8 cellular contexts compared by ENCODE assay signal in the genomic region with DNA sequence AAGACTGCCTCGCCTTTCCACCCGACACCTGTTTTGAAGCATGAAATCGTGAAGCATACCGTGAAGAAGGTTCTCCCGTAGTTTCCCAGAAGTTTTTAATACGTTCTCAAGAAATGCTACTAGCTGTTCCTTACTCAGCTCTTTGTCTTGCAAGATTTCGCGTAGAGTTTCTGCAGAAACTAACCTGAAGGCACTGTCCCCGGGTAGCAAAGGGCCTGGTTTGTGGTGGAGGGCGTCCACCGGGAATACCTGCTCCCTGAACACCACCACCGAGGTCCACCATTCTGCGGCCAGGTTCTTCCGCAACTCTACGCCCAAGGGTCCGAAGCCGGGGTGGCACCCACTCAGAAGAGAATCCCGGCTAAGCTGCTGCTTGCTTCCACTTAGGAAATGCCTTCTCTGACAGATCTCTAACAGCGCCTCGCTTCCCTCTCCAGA. TPM values are rescaled to one million over a fixed set of nuclear protein-coding genes. Genes with fewer than 3 reads are reported as not detected.
A peak's percentile ranks its signal among the peaks of the same experiment; 100 is the strongest.
DNase-seq lines count a peak whose midpoint lies in the region; ATAC-seq and TF ChIP-seq lines count a peak whose summit lies in the region.

No MANE protein-coding gene starts in this region.

- H3K36me3 Mint-ChIP-seq in Calu3 (ENCODE audit: insufficient read depth, unreplicated experiment): peaks cover 60% of the 10 kb centered on the region
- peaks cover 15 to 21% of the 10 kb centered on the region in 2 donors for H3K36me3 Mint-ChIP-seq in naive B cell

- DNase-seq in Calu3 (no peak), choroid plexus epithelial cell (ENCODE audit: low read depth) (peak; percentile 25), naive B cell (no peak), midbrain (lab: John Stamatoyannopoulos, UW) (no peak), HK-2 (ENCODE audit: unreplicated experiment) (no peak)
- no peak for DNase-seq in Jurkat, Clone E6-1 (ENCODE audit: low read depth, low spot score)

- intact Hi-C loops in Calu3 (cut with micrococcal nuclease; ENCODE audit: unreplicated experiment): no loop called here

- CTCF ChIA-PET in Calu3 (lab: Charles Lee): interaction anchor here (1.3 kb wide), 1 partner anchor 76 kb away, joined by 6 read pairs; no protein-coding TSS in a partner anchor

- peak overlapping the region; percentile 92 for H3K27ac Mint-ChIP-seq in Calu3 (ENCODE audit: unreplicated experiment)
- peak overlapping the region; percentile 94 to 100 (median 98) for H3K27ac Mint-ChIP-seq in naive B cell

- H3K9me3 Mint-ChIP-seq in Calu3 (ENCODE audit: low read depth, unreplicated experiment) (no peaks in the 10 kb centered on the region), naive B cell (peaks cover 0 to 2% (median 0%) of the 10 kb centered on the region in 7 donors)

- H3K4me3 Mint-ChIP-seq in Calu3 (ENCODE audit: low read depth, unreplicated experiment) (peak overlapping the region; percentile 100), naive B cell (peak overlapping the region; percentile 99 to 100 (median 100))

- ATAC-seq in naive B cell (ENCODE audit: low read depth in 2 of 2) (no peak), HG03439 (IDR thresholded peaks at IDR 0.05; ENCODE audit: unreplicated experiment) (no peak), HG02623 (IDR thresholded peaks at IDR 0.05; ENCODE audit: unreplicated experiment) (no peak)

- BruUV-seq in Calu3 (replicated peaks; lab: Mats Ljungman, UMichigan): no TSS peak

- no peaks in the 10 kb centered on the region for H3K27me3 Mint-ChIP-seq in Calu3 (ENCODE audit: unreplicated experiment)
- no peaks in the 10 kb centered on the region for H3K27me3 Mint-ChIP-seq in naive B cell

- TF ChIP-seq CTCF in Calu3 (IDR thresholded peaks at IDR 0.05; ENCODE audit: unreplicated experiment) (no peak), choroid plexus epithelial cell (conservative IDR thresholded peaks at IDR 0.05; ENCODE audit: low read depth, low read length) (no peak)

- peak overlapping the region; percentile 76 for H3K4me3 ChIP-seq in Jurkat, Clone E6-1 (ENCODE audit: low read length)
- peak overlapping the region; percentile 75 for H3K4me3 ChIP-seq in choroid plexus epithelial cell (ENCODE audit: low read depth, low read length)

- peaks cover 32% of the 10 kb centered on the region for H3K4me1 Mint-ChIP-seq in Calu3 (ENCODE audit: low read depth, unreplicated experiment)
- H3K4me1 Mint-ChIP-seq in naive B cell: peaks cover 39 to 66% (median 64%) of the 10 kb centered on the region in 3 donors

RNA-seq across cellular contexts. Expression of a gene that starts 0.5 kb away (rescaled TPM):
- total RNA-seq in Calu3 (2022): 25.1 and 29.8 TPM in 2 replicates
- 34.8 TPM for polyA plus RNA-seq in Jurkat, Clone E6-1 (2012; ENCODE audit: insufficient read depth, insufficient read length)
- 10 to 100 TPM in 3 of 6 donors, 1 to 10 TPM in 3; 8.5 to 14.1 (median 9.9) TPM for polyA plus RNA-seq in naive B cell (ENCODE audit: low read depth in 6 of 6)

RNA-seq across cellular contexts. Expression of a gene that starts 9.7 kb away (rescaled TPM):
- total RNA-seq in Calu3 (2022): 384 and 477 TPM in 2 replicates
- 723 TPM for polyA plus RNA-seq in Jurkat, Clone E6-1 (2012; ENCODE audit: insufficient read depth, insufficient read length)
- 1,000 to 10,000 TPM; 1,301 to 1,824 (median 1,519) TPM for polyA plus RNA-seq in naive B cell (ENCODE audit: low read depth in 6 of 6)

RNA-seq across cellular contexts. Expression of a gene that starts 10.4 kb away (rescaled TPM):
- total RNA-seq in Calu3 (2022): 37.6 and 38.9 TPM in 2 replicates
- 53.7 TPM for polyA plus RNA-seq in Jurkat, Clone E6-1 (2012; ENCODE audit: insufficient read depth, insufficient read length)
- 10 to 100 TPM; 11.8 to 21.2 (median 14.7) TPM for polyA plus RNA-seq in naive B cell (ENCODE audit: low read depth in 6 of 6)

RNA-seq across cellular contexts. Expression of a gene that starts 47.5 kb away (rescaled TPM):
- 4.9 and 7.6 TPM in 2 replicates for total RNA-seq in Calu3 (2022)
- polyA plus RNA-seq in Jurkat, Clone E6-1 (2012; ENCODE audit: insufficient read depth, insufficient read length): not detected
- 10 to 100 TPM in 3 of 6 donors, 1 to 10 TPM in 3; 5.7 to 52.7 (median 15.9) TPM for polyA plus RNA-seq in naive B cell (ENCODE audit: low read depth in 6 of 6)
